ENCODE assay signal across 1 cellular context in genomic region chr13:50320297-50320862, GRCh38.
TF ChIP-seq lines count a peak whose summit lies in the region.

No MANE protein-coding gene starts in this region.

TF ChIP-seq in K562, 482 proteins besides CTCF, POLR2A, EP300 and RAD21 (continued from another document):
- TF ChIP-seq CLOCK (CRISPR knock-in tag; IDR thresholded peaks at IDR 0.05; ENCODE audit: borderline replicate concordance) (no peak), MEIS2 (IDR thresholded peaks at IDR 0.05; ENCODE audit: partially characterized antibody) (peak; percentile 75), HOMEZ (CRISPR knock-in tag; IDR thresholded peaks at IDR 0.05) (no peak), FOXA3 (CRISPR knock-in tag; conservative IDR thresholded peaks at IDR 0.05 in 1 of 2, IDR thresholded peaks at IDR 0.05 in 1 of 2) (peak in 1 of 2 experiments; percentile 32; a peak in 1 of 4 replicates), ZNF830 (CRISPR knock-in tag; IDR thresholded peaks at IDR 0.05) (no peak), TSHZ1 (CRISPR knock-in tag; IDR thresholded peaks at IDR 0.05) (no peak), MEF2D (tag; conservative IDR thresholded peaks at IDR 0.05; ENCODE audit: low read depth) (no peak), ATF3 (IDR thresholded peaks at IDR 0.05) (peak; percentile 49), ATF3 (CRISPR knock-in tag; conservative IDR thresholded peaks at IDR 0.05) (no peak), ELK3 (CRISPR knock-in tag; IDR thresholded peaks at IDR 0.05) (no peak), SMARCB1 (IDR thresholded peaks at IDR 0.05; ENCODE audit: insufficient read length, low read depth) (no peak), ZNF217 (CRISPR knock-in tag; IDR thresholded peaks at IDR 0.05) (no peak), CBFB (CRISPR knock-in tag; IDR thresholded peaks at IDR 0.05) (no peak), FOSL1 (tag; conservative IDR thresholded peaks at IDR 0.05) (peak; percentile 64), NFE2L1 (tag; IDR thresholded peaks at IDR 0.05; ENCODE audit: borderline replicate concordance, low read depth) (no peak), SRSF9 (IDR thresholded peaks at IDR 0.05; ENCODE audit: borderline replicate concordance, low read depth, low read length) (no peak), GATAD2A (IDR thresholded peaks at IDR 0.05) (no peak), ZNF551 (CRISPR knock-in tag; IDR thresholded peaks at IDR 0.05) (no peak), PRPF4 (IDR thresholded peaks at IDR 0.05; ENCODE audit: insufficient read depth, low read depth, low read length, poor library complexity, severe bottlenecking) (no peak), ZC3H8 (IDR thresholded peaks at IDR 0.05) (no peak), PBX2 (CRISPR knock-in tag; IDR thresholded peaks at IDR 0.05; ENCODE audit: low read depth) (no peak), PBX2 (tag; conservative IDR thresholded peaks at IDR 0.05; ENCODE audit: low read depth) (0 out of 2 replicates have a peak, but pooled peaks have one; percentile 7), ZNF134 (CRISPR knock-in tag; conservative IDR thresholded peaks at IDR 0.05) (no peak), JUND (IDR thresholded peaks at IDR 0.05; ENCODE audit: borderline replicate concordance, low read depth, low read length) (peak; percentile 48; the same call in 1 of the 2 replicates), JUND (tag; IDR thresholded peaks at IDR 0.05; ENCODE audit: borderline replicate concordance, low read depth, low read length) (peak; percentile 54; the same call in 1 of the 3 replicates)
